15 cellular contexts compared by ENCODE assay signal in the genomic region with DNA sequence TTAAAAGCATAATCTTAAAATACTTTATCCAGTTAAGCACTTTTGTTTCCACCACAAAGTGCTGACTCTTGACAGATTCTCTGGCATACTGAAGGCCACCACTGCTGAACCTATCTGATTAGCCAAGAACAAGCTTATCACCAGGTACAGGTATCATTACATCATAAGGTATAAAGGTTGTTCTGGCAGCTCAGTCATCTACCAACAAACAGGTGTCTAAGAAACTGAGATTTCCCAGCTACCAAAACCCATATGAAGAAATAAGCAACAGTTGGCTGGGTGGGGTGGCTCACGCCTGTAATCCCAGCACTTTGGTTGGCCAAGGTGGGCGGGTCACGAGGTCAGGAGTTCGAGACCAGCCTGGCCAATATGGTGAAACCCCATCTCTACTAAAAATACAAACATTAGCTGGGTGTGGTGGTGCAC.
"Had no signal": no experiment of that assay in that cellular context is flagged by ENCODE, and none has a peak within 500 bp of the region (broad histone marks: within the 10 kb centered on the region; RNA-seq: fewer than 3 reads in every experiment).

No MANE protein-coding gene starts in this region.

- H3K9me3 Mint-ChIP-seq: endodermal cell; stimulated activated naive CD8-positive, alpha-beta T cell treated with anti-CD3 and anti-CD28 coated beads, Interleukin-15, Interleukin-2, amounts not matched to agents 100 ng/mL and 50 ng/mL, for 24 hours had no signal

- H3K36me3 ChIP-seq: thoracic aorta had no signal

- H3K27ac ChIP-seq: SK-N-MC, thoracic aorta had no signal

- H3K4me3 Mint-ChIP-seq: endodermal cell; stimulated activated naive CD8-positive, alpha-beta T cell treated with anti-CD3 and anti-CD28 coated beads, Interleukin-15, Interleukin-2, amounts not matched to agents 100 ng/mL and 50 ng/mL, for 24 hours had no signal

- H3K27me3 ChIP-seq: heart right ventricle had no signal

- H3K27me3 Mint-ChIP-seq: stimulated activated naive CD8-positive, alpha-beta T cell treated with anti-CD3 and anti-CD28 coated beads, Interleukin-15, Interleukin-2, amounts not matched to agents 100 ng/mL and 50 ng/mL, for 24 hours had no signal

- H3K9me3 ChIP-seq: heart right ventricle, thoracic aorta had no signal

- ATAC-seq: heart right ventricle had no signal

- H3K27ac Mint-ChIP-seq: endodermal cell; stimulated activated naive CD8-positive, alpha-beta T cell treated with anti-CD3 and anti-CD28 coated beads, Interleukin-15, Interleukin-2, amounts not matched to agents 100 ng/mL and 50 ng/mL, for 24 hours had no signal

- DNase-seq: activated CD4-positive, alpha-beta T cell treated with anti-CD3 and anti-CD28 coated beads, Interleukin-2, amount 50 U/mL, for 1 hour; activated CD4-positive, CD25-positive, alpha-beta regulatory T cell; activated naive CD4-positive, alpha-beta T cell treated with Interleukin-2 at 50 U/mL for 16 hours; activated T-cell treated with anti-CD3 and anti-CD28 coated beads for 4 hours; endodermal cell; heart right ventricle; mesenchymal stem cell; stimulated activated CD4-positive, alpha-beta T cell treated with anti-CD3 and anti-CD28 coated beads, Interleukin-15, amount 100 ng/mL, for 24 hours; stimulated activated CD4-positive, alpha-beta T cell treated with anti-CD3 and anti-CD28 coated beads, Interleukin-4, amount 100 ng/mL, for 24 hours had no signal

- FAIRE-seq: astrocyte, frontal cortex, islet of Langerhans had no signal

- H3K4me3 ChIP-seq: heart right ventricle, SK-N-MC, thoracic aorta had no signal
